ENCODE assay signal across 14 cellular contexts in the genomic region with DNA sequence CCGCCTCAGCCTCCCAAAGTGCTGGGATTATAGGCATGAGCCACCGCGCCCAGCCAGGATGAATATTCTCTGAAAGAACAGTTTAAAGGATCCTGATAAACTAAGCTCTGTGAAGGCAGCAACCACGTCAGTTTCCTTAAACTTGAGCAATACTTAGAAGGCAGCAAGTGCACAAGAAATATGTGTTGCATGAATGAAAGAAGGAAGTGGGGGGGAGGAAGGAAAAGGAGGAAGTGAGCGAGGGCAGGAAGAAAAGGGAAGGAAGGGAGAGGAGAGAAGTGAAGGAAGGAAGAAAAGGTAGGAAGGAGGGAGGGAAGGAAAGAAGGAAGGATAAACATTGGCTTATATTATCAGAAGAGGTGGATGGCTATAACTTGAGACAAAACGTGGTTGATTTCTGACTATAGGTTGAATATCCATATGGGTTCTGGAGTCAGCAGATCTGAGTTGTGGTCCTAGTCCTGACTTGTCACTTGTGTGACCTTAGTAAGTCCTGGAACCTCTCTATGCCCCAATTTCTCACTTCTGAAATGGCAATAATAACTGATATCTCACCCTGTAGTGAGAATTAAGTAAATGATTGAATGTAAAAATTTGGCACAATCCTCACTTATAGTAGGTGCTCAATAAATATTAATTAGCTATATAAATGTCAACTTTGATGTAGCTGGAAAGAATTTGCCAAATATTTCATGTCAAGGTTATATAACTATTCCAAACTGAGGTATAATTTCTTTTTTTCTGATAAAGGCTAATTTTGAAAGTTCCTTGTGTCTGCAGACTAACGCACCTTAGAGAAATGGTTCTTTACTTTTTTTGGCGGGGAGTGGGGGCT. TPM values are rescaled to one million over a fixed set of nuclear protein-coding genes. Genes with fewer than 3 reads are reported as not detected.
DNase-seq lines count a peak whose midpoint lies in the region; ATAC-seq and TF ChIP-seq lines count a peak whose summit lies in the region.
"Had no signal": no experiment of that assay in that cellular context is flagged by ENCODE, and none has a peak within 500 bp of the region (broad histone marks: within the 10 kb centered on the region; RNA-seq: fewer than 3 reads in every experiment).

No MANE protein-coding gene starts in this region.

- TF ChIP-seq EP300 in suprapubic skin (IDR thresholded peaks at IDR 0.05), result no peak

- H3K4me1 ChIP-seq in esophagus (ENCODE audit: control insufficient read depth in 2 of 2, insufficient read depth in 2 of 2, low read length in 1 of 2), result peaks cover 15 to 32% of the 10 kb centered on the region in 2 donors
- peaks cover 88% of the 10 kb centered on the region for H3K4me1 ChIP-seq in suprapubic skin

- no peaks in the 10 kb centered on the region for H3K36me3 ChIP-seq in esophagus (ENCODE audit: control insufficient read depth in 2 of 2, insufficient read depth in 2 of 2, low read length in 1 of 2)
- no peaks in the 10 kb centered on the region for H3K36me3 ChIP-seq in suprapubic skin

- no peak for DNase-seq in activated T-cell treated with anti-CD3 and anti-CD28 coated beads, Interleukin-2, amount 50 U/mL, for 72 hours
- no peak for DNase-seq in activated T-cell treated with anti-CD3 and anti-CD28 coated beads, Interleukin-2, amount 50 U/mL, for 48 hours
- DNase-seq in OCI-M1 (lab: John Stamatoyannopoulos, UW) (peak; percentile 68), suprapubic skin (ENCODE audit: low spot score in 2 of 2) (no peak), NCI-H345 (lab: John Stamatoyannopoulos, UW) (no peak), NCI-H69 (lab: John Stamatoyannopoulos, UW) (no peak)
- no peak for DNase-seq in activated T-helper 2 cell treated with anti-CD3 and anti-CD28 coated beads, Interferon-gamma antibody, Interleukin-2, Interleukin-4, amounts not matched to agents 10 μg/mL and 5 μg/mL and 100 μg/mL, durations not matched to agents 14 hours and 24 hours and 36 hours (ENCODE audit: low spot score)
- DNase-seq: DMS 273 treated with DMSO at 0.1 percent for 48 hours, kidney glomerular epithelial cell, natural killer cell, PC-3, T1000 had no signal

- H3K9me3 ChIP-seq in esophagus (ENCODE audit: control insufficient read depth in 2 of 2, insufficient read depth in 1 of 2, low read depth in 1 of 2, low read length in 1 of 2) (no peaks in the 10 kb centered on the region), suprapubic skin (no peaks in the 10 kb centered on the region)

- H3K4me3 Mint-ChIP-seq in activated T-cell treated with anti-CD3 and anti-CD28 coated beads, Interleukin-2, amount 50 U/mL, for 72 hours, result no peak overlapping the region
- H3K4me3 Mint-ChIP-seq in activated T-helper 2 cell treated with anti-CD3 and anti-CD28 coated beads, Interferon-gamma antibody, Interleukin-2, Interleukin-4, amounts not matched to agents 10 μg/mL and 5 μg/mL and 100 μg/mL, durations not matched to agents 14 hours and 24 hours and 36 hours (ENCODE audit: low read depth), result no peak overlapping the region
- H3K4me3 Mint-ChIP-seq: natural killer cell, type B pancreatic cell had no signal

- H3K27me3 Mint-ChIP-seq in activated T-cell treated with anti-CD3 and anti-CD28 coated beads, Interleukin-2, amount 50 U/mL, for 72 hours (ENCODE audit: low read depth), result no peaks in the 10 kb centered on the region
- no peaks in the 10 kb centered on the region for H3K27me3 Mint-ChIP-seq in activated T-helper 2 cell treated with anti-CD3 and anti-CD28 coated beads, Interferon-gamma antibody, Interleukin-2, Interleukin-4, amounts not matched to agents 10 μg/mL and 5 μg/mL and 100 μg/mL, durations not matched to agents 14 hours and 24 hours and 36 hours (ENCODE audit: low read depth)
- H3K27me3 Mint-ChIP-seq: type B pancreatic cell had no signal

- H3K9me3 Mint-ChIP-seq in activated T-cell treated with anti-CD3 and anti-CD28 coated beads, Interleukin-2, amount 50 U/mL, for 72 hours, result no peaks in the 10 kb centered on the region
- H3K9me3 Mint-ChIP-seq in activated T-helper 2 cell treated with anti-CD3 and anti-CD28 coated beads, Interferon-gamma antibody, Interleukin-2, Interleukin-4, amounts not matched to agents 10 μg/mL and 5 μg/mL and 100 μg/mL, durations not matched to agents 14 hours and 24 hours and 36 hours, result no peaks in the 10 kb centered on the region
- H3K9me3 Mint-ChIP-seq: natural killer cell, type B pancreatic cell had no signal

- H3K27ac ChIP-seq in esophagus (ENCODE audit: low read depth in 2 of 2, low read length in 1 of 2) (peak overlapping the region; percentile 93 to 96), suprapubic skin (peak overlapping the region; percentile 84)

- TF ChIP-seq CTCF in suprapubic skin (IDR thresholded peaks at IDR 0.05), result no peak

- H3K36me3 Mint-ChIP-seq in activated T-cell treated with anti-CD3 and anti-CD28 coated beads, Interleukin-2, amount 50 U/mL, for 72 hours (ENCODE audit: insufficient read depth in 2 of 2), result no peaks in the 10 kb centered on the region
- peaks cover 8% of the 10 kb centered on the region for H3K36me3 Mint-ChIP-seq in activated T-helper 2 cell treated with anti-CD3 and anti-CD28 coated beads, Interferon-gamma antibody, Interleukin-2, Interleukin-4, amounts not matched to agents 10 μg/mL and 5 μg/mL and 100 μg/mL, durations not matched to agents 14 hours and 24 hours and 36 hours (ENCODE audit: low read depth)
- H3K36me3 Mint-ChIP-seq: natural killer cell, type B pancreatic cell had no signal

- ATAC-seq in activated T-cell treated with anti-CD3 and anti-CD28 coated beads, Interleukin-2, amount 50 U/mL, for 72 hours (replicated peaks in 1 of 2), result no peak
- ATAC-seq: natural killer cell, PC-3 had no signal

- H3K4me1 Mint-ChIP-seq in activated T-cell treated with anti-CD3 and anti-CD28 coated beads, Interleukin-2, amount 50 U/mL, for 72 hours (ENCODE audit: low read depth), result peaks cover 41% of the 10 kb centered on the region
- H3K4me1 Mint-ChIP-seq in activated T-helper 2 cell treated with anti-CD3 and anti-CD28 coated beads, Interferon-gamma antibody, Interleukin-2, Interleukin-4, amounts not matched to agents 10 μg/mL and 5 μg/mL and 100 μg/mL, durations not matched to agents 14 hours and 24 hours and 36 hours (ENCODE audit: low read depth), result peaks cover 41% of the 10 kb centered on the region

- H3K27me3 ChIP-seq in esophagus (ENCODE audit: control insufficient read depth in 1 of 2, insufficient read depth in 2 of 2, low read length in 2 of 2) (no peaks in the 10 kb centered on the region), suprapubic skin (no peaks in the 10 kb centered on the region)

- intact Hi-C loops in activated T-helper 2 cell treated with anti-CD3 and anti-CD28 coated beads, Interferon-gamma antibody, Interleukin-2, Interleukin-4, amounts not matched to agents 10 μg/mL and 5 μg/mL and 100 μg/mL, durations not matched to agents 14 hours and 24 hours and 36 hours (cut with micrococcal nuclease), result no loop called here

- H3K4me3 ChIP-seq in esophagus (ENCODE audit: low read depth in 1 of 2, low read length in 2 of 2) (no peak overlapping the region), suprapubic skin (no peak overlapping the region)

- no peak for TF ChIP-seq POLR2A in suprapubic skin (IDR thresholded peaks at IDR 0.05)

- H3K27ac Mint-ChIP-seq in activated T-cell treated with anti-CD3 and anti-CD28 coated beads, Interleukin-2, amount 50 U/mL, for 72 hours, result peak overlapping the region; percentile 12
- H3K27ac Mint-ChIP-seq in activated T-helper 2 cell treated with anti-CD3 and anti-CD28 coated beads, Interferon-gamma antibody, Interleukin-2, Interleukin-4, amounts not matched to agents 10 μg/mL and 5 μg/mL and 100 μg/mL, durations not matched to agents 14 hours and 24 hours and 36 hours, result no peak overlapping the region
- H3K27ac Mint-ChIP-seq: natural killer cell, type B pancreatic cell had no signal

- 61 to 65% methylated on average over 8 of the region's 8 CpGs for WGBS in esophagus, 2 donors
- WGBS in suprapubic skin, result 70% methylated on average over 8 of the region's 8 CpGs

RNA-seq across cellular contexts. Expression of a gene that starts 12.0 kb away (rescaled TPM):
- 10 to 100 TPM; 14.2 to 15.5 TPM for total RNA-seq in activated T-cell treated with anti-CD3 and anti-CD28 coated beads, Interleukin-2, amount 50 U/mL, for 72 hours
- 100 to 1,000 TPM in 1 of 2 donors, 10 to 100 TPM in 1; 90.5 to 121 TPM for polyA plus RNA-seq in esophagus
- total RNA-seq in suprapubic skin, result 100 to 1,000 TPM in 2 of 4 donors, 10 to 100 TPM in 2; 81.7 to 146 (median 116) TPM
- 28.3 and 30.2 TPM in 2 replicates for total RNA-seq in activated T-helper 2 cell treated with anti-CD3 and anti-CD28 coated beads, Interferon-gamma antibody, Interleukin-2, Interleukin-4, amounts not matched to agents 10 μg/mL and 5 μg/mL and 100 μg/mL, durations not matched to agents 14 hours and 24 hours and 36 hours

RNA-seq across cellular contexts. Expression of a gene that starts 44.6 kb away (rescaled TPM):
- total RNA-seq in activated T-cell treated with anti-CD3 and anti-CD28 coated beads, Interleukin-2, amount 50 U/mL, for 72 hours, result 100 to 1,000 TPM; 135 to 136 TPM
- 100 to 1,000 TPM in 1 of 2 donors, 10 to 100 TPM in 1; 88.5 to 121 TPM for polyA plus RNA-seq in esophagus
- 10 to 100 TPM; 16.2 to 41.9 (median 29.7) TPM for total RNA-seq in suprapubic skin
- 159 and 162 TPM in 2 replicates for total RNA-seq in activated T-helper 2 cell treated with anti-CD3 and anti-CD28 coated beads, Interferon-gamma antibody, Interleukin-2, Interleukin-4, amounts not matched to agents 10 μg/mL and 5 μg/mL and 100 μg/mL, durations not matched to agents 14 hours and 24 hours and 36 hours

RNA-seq across cellular contexts. Expression of a gene that starts 44.9 kb away (rescaled TPM):
- total RNA-seq in activated T-cell treated with anti-CD3 and anti-CD28 coated beads, Interleukin-2, amount 50 U/mL, for 72 hours, result 1 to 10 TPM; 5.8 to 7.0 TPM
- 1 to 10 TPM; 2.1 to 2.2 TPM for polyA plus RNA-seq in esophagus
- total RNA-seq in suprapubic skin, result 1 to 10 TPM; 2.2 to 3.6 (median 2.9) TPM
- 11.4 and 12.0 TPM in 2 replicates for total RNA-seq in activated T-helper 2 cell treated with anti-CD3 and anti-CD28 coated beads, Interferon-gamma antibody, Interleukin-2, Interleukin-4, amounts not matched to agents 10 μg/mL and 5 μg/mL and 100 μg/mL, durations not matched to agents 14 hours and 24 hours and 36 hours
